Comparison of ENCODE assay signal across 23 cellular contexts in genomic region chr3:169722715-169723114, GRCh38.
"Had no signal": no experiment of that assay in that cellular context is flagged by ENCODE, and none has a peak within 500 bp of the region (broad histone marks: within the 10 kb centered on the region; RNA-seq: fewer than 3 reads in every experiment).

No MANE protein-coding gene starts in this region.

- H3K27me3 ChIP-seq: SJSA1 had no signal

- H3K4me3 ChIP-seq: MG63, SJSA1, SK-N-MC had no signal

- H3K36me3 ChIP-seq: MG63, SJSA1 had no signal

- H3K27ac ChIP-seq: HL-60, SJSA1, SK-N-MC had no signal

- FAIRE-seq: HTR-8/SVneo, RCC 7860 had no signal

- H3K9me3 ChIP-seq: MG63, SJSA1 had no signal

- DNase-seq: Karpas-422, KG1, MG63, NCI-H1092, NCI-H1105 treated with DMSO at 0.1 percent for 48 hours, NCI-H1417 treated with DMSO at 0.1 percent for 48 hours, NCI-H146, NCI-H1694 treated with DMSO at 0.1 percent for 48 hours, NCI-H1930, NCI-H2081, NCI-H2107, NCI-H2227 treated with DMSO at 0.1 percent for 48 hours, NCI-H524, NCI-H526 treated with DMSO at 0.1 percent for 48 hours, NCI-H774, Right ventricle myocardium superior, RPMI8226, SIG-M5 had no signal

- H3K4me1 ChIP-seq: SJSA1 had no signal
